ENCODE assay signal across 9 cellular contexts in genomic region chr2:139034064-139034463, GRCh38.
"Had no signal": no experiment of that assay in that cellular context is flagged by ENCODE, and none has a peak within 500 bp of the region (broad histone marks: within the 10 kb centered on the region; RNA-seq: fewer than 3 reads in every experiment).

No MANE protein-coding gene starts in this region.

- H3K4me1 Mint-ChIP-seq: IgD-negative memory B cell had no signal

- H3K27ac Mint-ChIP-seq: IgD-negative memory B cell had no signal

- H3K4me3 Mint-ChIP-seq: IgD-negative memory B cell had no signal

- ATAC-seq: HepG2, K562 had no signal

- H3K27me3 Mint-ChIP-seq: IgD-negative memory B cell had no signal

- H3K27ac ChIP-seq: HL-60, KMS-11 had no signal

- H3K36me3 Mint-ChIP-seq: IgD-negative memory B cell had no signal

- H3K4me3 ChIP-seq: K562 had no signal

- DNase-seq: IMR-90, KBM-7, KG1 had no signal

- H3K4me2 ChIP-seq: KMS-11 had no signal

- FAIRE-seq: HepG2, HTR-8/SVneo, K562 had no signal

- H3K9ac ChIP-seq: KMS-11 had no signal
